1 cellular context compared by ENCODE assay signal in genomic region chr2:156405586-156405985, GRCh38.
TF ChIP-seq lines count a peak whose summit lies in the region.

No MANE protein-coding gene starts in this region.

TF ChIP-seq in K562, 482 proteins besides CTCF, POLR2A, EP300 and RAD21 (continued from another document):
- TF ChIP-seq, protein P1, sequence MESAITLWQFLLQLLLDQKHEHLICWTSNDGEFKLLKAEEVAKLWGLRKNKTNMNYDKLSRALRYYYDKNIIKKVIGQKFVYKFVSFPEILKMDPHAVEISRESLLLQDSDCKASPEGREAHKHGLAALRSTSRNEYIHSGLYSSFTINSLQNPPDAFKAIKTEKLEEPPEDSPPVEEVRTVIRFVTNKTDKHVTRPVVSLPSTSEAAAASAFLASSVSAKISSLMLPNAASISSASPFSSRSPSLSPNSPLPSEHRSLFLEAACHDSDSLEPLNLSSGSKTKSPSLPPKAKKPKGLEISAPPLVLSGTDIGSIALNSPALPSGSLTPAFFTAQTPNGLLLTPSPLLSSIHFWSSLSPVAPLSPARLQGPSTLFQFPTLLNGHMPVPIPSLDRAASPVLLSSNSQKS (CRISPR knock-in tag; IDR thresholded peaks at IDR 0.05), result no peak
- TF ChIP-seq RBM15 (IDR thresholded peaks at IDR 0.05; ENCODE audit: insufficient read depth, low read length), result no peak
- no peak for TF ChIP-seq KDM5B (IDR thresholded peaks at IDR 0.05; ENCODE audit: insufficient replicate concordance, low read depth, low read length)
- TF ChIP-seq ZNF584 (CRISPR knock-in tag; IDR thresholded peaks at IDR 0.05; ENCODE audit: low read depth), result no peak
- TF ChIP-seq STAG1 (CRISPR knock-in tag; IDR thresholded peaks at IDR 0.05; ENCODE audit: borderline replicate concordance), result no peak
